ENCODE assay signal across 8 cellular contexts in genomic region chr2:237695201-237695780, GRCh38.
DNase-seq lines count a peak whose midpoint lies in the region; ATAC-seq and TF ChIP-seq lines count a peak whose summit lies in the region.

No MANE protein-coding gene starts in this region.

- TF ChIP-seq CTCF in LNCaP clone FGC (IDR thresholded peaks at IDR 0.05; ENCODE audit: control insufficient read depth, extremely low read depth, insufficient read depth), result no peak
- TF ChIP-seq CTCF in tibial nerve (IDR thresholded peaks at IDR 0.05), result no peak
- TF ChIP-seq CTCF in nephron progenitor cell (IDR thresholded peaks at IDR 0.05), result no peak

- no peaks in the 10 kb centered on the region for H3K36me3 ChIP-seq in tibial nerve

- TF ChIP-seq EP300 in tibial nerve (IDR thresholded peaks at IDR 0.05), result peak in 1 of 2 donors; percentile 35

- H3K36me3 Mint-ChIP-seq in activated T-helper 2 cell treated with anti-CD3 and anti-CD28 coated beads, Interferon-gamma antibody, Interleukin-2, Interleukin-4, amounts not matched to agents 10 μg/mL and 5 μg/mL and 100 μg/mL, durations not matched to agents 14 hours and 24 hours and 36 hours (ENCODE audit: low read depth), result peaks cover 48% of the 10 kb centered on the region
- H3K36me3 Mint-ChIP-seq in nephron progenitor cell (ENCODE audit: low read depth), result no peaks in the 10 kb centered on the region

- TF ChIP-seq POLR2A in tibial nerve (IDR thresholded peaks at IDR 0.05), result no peak

- intact Hi-C loops in activated T-helper 2 cell treated with anti-CD3 and anti-CD28 coated beads, Interferon-gamma antibody, Interleukin-2, Interleukin-4, amounts not matched to agents 10 μg/mL and 5 μg/mL and 100 μg/mL, durations not matched to agents 14 hours and 24 hours and 36 hours (cut with micrococcal nuclease), result loop anchor here (1.0 to 5.0 kb wide), 2 partner anchors 22 to 367 kb away; partner anchors contain the start of gene SCLY

- H3K9me3 ChIP-seq in tibial nerve, result no peaks in the 10 kb centered on the region

- peaks cover 0 to 69% (median 46%) of the 10 kb centered on the region in 4 donors for H3K4me1 ChIP-seq in tibial nerve

- H3K4me1 Mint-ChIP-seq in activated T-helper 2 cell treated with anti-CD3 and anti-CD28 coated beads, Interferon-gamma antibody, Interleukin-2, Interleukin-4, amounts not matched to agents 10 μg/mL and 5 μg/mL and 100 μg/mL, durations not matched to agents 14 hours and 24 hours and 36 hours (ENCODE audit: low read depth), result peaks cover 59% of the 10 kb centered on the region
- peaks cover 81% of the 10 kb centered on the region for H3K4me1 Mint-ChIP-seq in nephron progenitor cell

- DNase-seq in GF-D8 (lab: John Stamatoyannopoulos, UW) (peak; percentile 70), LNCaP clone FGC (ENCODE audit: low read depth) (peak; percentile 76), islet precursor cell (peak; percentile 25), tibial nerve (ENCODE audit: low spot score in 2 of 2) (no peak), iPS-NIHi7 (ENCODE audit: extremely low spot score) (no peak), nephron progenitor cell (no peak)
- no peak for DNase-seq in activated T-helper 2 cell treated with anti-CD3 and anti-CD28 coated beads, Interferon-gamma antibody, Interleukin-2, Interleukin-4, amounts not matched to agents 10 μg/mL and 5 μg/mL and 100 μg/mL, durations not matched to agents 14 hours and 24 hours and 36 hours (ENCODE audit: low spot score)

- no peak for ATAC-seq in GM19455 (IDR thresholded peaks at IDR 0.05; ENCODE audit: unreplicated experiment)

- H3K4me3 ChIP-seq in LNCaP clone FGC (ENCODE audit: low read depth, low read length), result no peak overlapping the region
- peak overlapping the region in 2 of 4 donors; percentile 85 to 91 for H3K4me3 ChIP-seq in tibial nerve

- no peaks in the 10 kb centered on the region for H3K9me3 Mint-ChIP-seq in activated T-helper 2 cell treated with anti-CD3 and anti-CD28 coated beads, Interferon-gamma antibody, Interleukin-2, Interleukin-4, amounts not matched to agents 10 μg/mL and 5 μg/mL and 100 μg/mL, durations not matched to agents 14 hours and 24 hours and 36 hours
- H3K9me3 Mint-ChIP-seq in nephron progenitor cell, result no peaks in the 10 kb centered on the region

- H3K27me3 ChIP-seq in tibial nerve, result no peaks in the 10 kb centered on the region

- peak overlapping the region; percentile 99 for H3K4me3 Mint-ChIP-seq in activated T-helper 2 cell treated with anti-CD3 and anti-CD28 coated beads, Interferon-gamma antibody, Interleukin-2, Interleukin-4, amounts not matched to agents 10 μg/mL and 5 μg/mL and 100 μg/mL, durations not matched to agents 14 hours and 24 hours and 36 hours (ENCODE audit: low read depth)
- H3K4me3 Mint-ChIP-seq in nephron progenitor cell, result no peak overlapping the region

- WGBS in tibial nerve, 2 donors, result 44% methylated on average over 7 of the region's 7 CpGs

- H3K27me3 Mint-ChIP-seq in activated T-helper 2 cell treated with anti-CD3 and anti-CD28 coated beads, Interferon-gamma antibody, Interleukin-2, Interleukin-4, amounts not matched to agents 10 μg/mL and 5 μg/mL and 100 μg/mL, durations not matched to agents 14 hours and 24 hours and 36 hours (ENCODE audit: low read depth), result no peaks in the 10 kb centered on the region
- H3K27me3 Mint-ChIP-seq in nephron progenitor cell (ENCODE audit: low read depth, poor library complexity), result peaks cover 20% of the 10 kb centered on the region

- H3K27ac Mint-ChIP-seq in activated T-helper 2 cell treated with anti-CD3 and anti-CD28 coated beads, Interferon-gamma antibody, Interleukin-2, Interleukin-4, amounts not matched to agents 10 μg/mL and 5 μg/mL and 100 μg/mL, durations not matched to agents 14 hours and 24 hours and 36 hours, result peak overlapping the region; percentile 98
- no peak overlapping the region for H3K27ac Mint-ChIP-seq in nephron progenitor cell

- H3K27ac ChIP-seq in tibial nerve, result peak overlapping the region in 3 of 4 donors; percentile 94 to 97 (median 97)

Comparison
In these comparisons a context has a peak if more than half of its experiments do, and no peak if none do; other contexts are left out.
1. DNase-seq: peak in GF-D8 (single experiment), LNCaP clone FGC (single experiment) and islet precursor cell (single experiment); none in activated T-helper 2 cell treated with anti-CD3 and anti-CD28 coated beads, Interferon-gamma antibody, Interleukin-2, Interleukin-4, amounts not matched to agents 10 μg/mL and 5 μg/mL and 100 μg/mL, durations not matched to agents 14 hours and 24 hours and 36 hours (single experiment), tibial nerve (0 of 2), iPS-NIHi7 (single experiment) and nephron progenitor cell (single experiment).